ENCODE assay signal across 32 cellular contexts in genomic region chr11:79783833-79784232, GRCh38.
"Had no signal": no experiment of that assay in that cellular context is flagged by ENCODE, and none has a peak within 500 bp of the region (broad histone marks: within the 10 kb centered on the region; RNA-seq: fewer than 3 reads in every experiment).

No MANE protein-coding gene starts in this region.

- H3K36me3 ChIP-seq: ascending aorta, breast epithelium, cardiac muscle cell, colonic mucosa, esophagus squamous epithelium, gastroesophageal sphincter, heart right ventricle had no signal

- H3K9me3 ChIP-seq: ascending aorta, breast epithelium, colonic mucosa, esophagus squamous epithelium, gastroesophageal sphincter had no signal

- DNase-seq: activated CD4-positive, alpha-beta memory T cell treated with anti-CD3 and anti-CD28 coated beads, Interleukin-2, amount 10 ng/mL, durations not matched to agents 7 days and 5 days; activated CD4-positive, alpha-beta T cell treated with anti-CD3 and anti-CD28 coated beads for 1 hour; activated CD4-positive, alpha-beta T cell treated with anti-CD3 and anti-CD28 coated beads for 4 hours; activated CD4-positive, alpha-beta T cell treated with anti-CD3 and anti-CD28 coated beads, Interleukin-2, amount 10 ng/mL, durations not matched to agents 7 days and 5 days; activated CD4-positive, alpha-beta T cell treated with anti-CD3 and anti-CD28 coated beads, Interleukin-2, amount 50 U/mL, for 4 hours; activated CD8-positive, alpha-beta memory T cell treated with anti-CD3 and anti-CD28 coated beads, Interleukin-2, amount 50 U/mL, for 48 hours; activated gamma-delta T cell; activated naive CD4-positive, alpha-beta T cell; activated naive CD4-positive, alpha-beta T cell treated with anti-CD3 and anti-CD28 coated beads, Interleukin-2, amount 10 ng/mL, durations not matched to agents 7 days and 5 days; activated naive CD8-positive, alpha-beta T cell treated with anti-CD3 and anti-CD28 coated beads, Interleukin-2, amount 10 ng/mL, durations not matched to agents 7 days and 5 days; activated T-cell treated with anti-CD3 and anti-CD28 coated beads for 4 hours; activated T-cell treated with anti-CD3 and anti-CD28 coated beads, Interleukin-2, amount 50 U/mL, for 24 hours; activated T-cell treated with anti-CD3 and anti-CD28 coated beads, Interleukin-2, amount 50 U/mL, for 72 hours; central memory CD4-positive, alpha-beta T cell; cerebellar nuclear complex; colonic mucosa; effector CD8-positive, alpha-beta T cell; esophagus squamous epithelium; foreskin melanocyte; heart right ventricle; T-helper 2 cell had no signal

- H3K4me3 ChIP-seq: ascending aorta, breast epithelium, cardiac muscle cell, colonic mucosa, esophagus squamous epithelium, gastroesophageal sphincter, heart right ventricle had no signal

- ATAC-seq: activated naive CD4-positive, alpha-beta T cell treated with anti-CD3 and anti-CD28 coated beads, Interleukin-2, amount 50 U/mL, for 72 hours; activated T-cell treated with anti-CD3 and anti-CD28 coated beads, Interleukin-2, amount 50 U/mL, for 72 hours; gastroesophageal sphincter; heart right ventricle; WTC11 had no signal

- H3K27me3 ChIP-seq: ascending aorta, breast epithelium, cardiac muscle cell, colonic mucosa, esophagus squamous epithelium, gastroesophageal sphincter, heart right ventricle had no signal

- H3K27ac ChIP-seq: ascending aorta, breast epithelium, cardiac muscle cell, colonic mucosa, epithelial cell of prostate, esophagus squamous epithelium, gastroesophageal sphincter, heart right ventricle, VCaP had no signal

- H3K4me1 ChIP-seq: ascending aorta, breast epithelium, colonic mucosa, esophagus squamous epithelium, gastroesophageal sphincter, heart right ventricle had no signal

- FAIRE-seq: endometrium, endothelial cell of umbilical vein, TTC549 had no signal
